In the genomic region with DNA sequence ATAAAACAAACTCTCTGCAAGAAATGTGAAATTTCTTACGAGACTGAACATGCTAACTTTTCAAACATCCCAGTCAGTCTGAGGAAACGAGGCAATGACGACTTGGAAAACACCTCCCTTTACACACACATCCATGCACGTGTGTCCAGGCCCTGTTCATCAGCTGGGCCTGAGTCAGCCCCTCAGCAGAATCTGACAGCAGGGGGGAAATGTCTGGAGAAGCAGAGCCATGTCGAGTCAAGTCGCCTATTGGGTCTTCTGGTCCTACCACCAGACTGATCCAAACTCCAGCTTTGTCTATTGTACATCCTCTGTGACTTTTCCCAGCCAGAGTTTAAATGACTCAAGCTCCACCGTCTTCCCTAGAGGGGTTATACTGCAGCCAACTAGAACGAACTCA, we compare ENCODE assay signal across 18 cellular contexts.
A peak's percentile ranks its signal among the peaks of the same experiment; 100 is the strongest.
DNase-seq lines count a peak whose midpoint lies in the region; ATAC-seq and TF ChIP-seq lines count a peak whose summit lies in the region.
"Had no signal": no experiment of that assay in that cellular context is flagged by ENCODE, and none has a peak within 500 bp of the region (broad histone marks: within the 10 kb centered on the region; RNA-seq: fewer than 3 reads in every experiment).

No MANE protein-coding gene starts in this region.

- ATAC-seq in left ventricle myocardium superior (peak; percentile 31), aorta (ENCODE audit: low FRiP score) (peak; percentile 45)
- no peak for ATAC-seq in activated T-helper 17 cell treated with anti-CD3 and anti-CD28 coated beads, Interleukin-2, amount 50 U/mL, for 72 hours (replicated peaks)
- ATAC-seq: body of pancreas, Panc1 had no signal

- intact Hi-C loops in left ventricle myocardium superior (cut with micrococcal nuclease): loop anchor here (10.0 kb wide), 1 partner anchor 167 kb away; no protein-coding TSS in a partner anchor
- intact Hi-C loops in aorta (cut with DNase I): no loop called here

- H3K27ac Mint-ChIP-seq in activated T-helper 17 cell treated with anti-CD3 and anti-CD28 coated beads, Interleukin-2, amount 50 U/mL, for 72 hours: peak overlapping the region; percentile 98
- H3K27ac Mint-ChIP-seq: CD4-positive, CD25-positive, alpha-beta regulatory T cell had no signal

- H3K4me3 ChIP-seq in right atrium auricular region: no peak overlapping the region
- no peak overlapping the region for H3K4me3 ChIP-seq in fibroblast of mammary gland (ENCODE audit: control insufficient read depth, low read depth, low read length)
- no peak overlapping the region for H3K4me3 ChIP-seq in aorta (ENCODE audit: low read length in 2 of 2)
- H3K4me3 ChIP-seq: body of pancreas, coronary artery, prostate gland had no signal

- H3K4me3 Mint-ChIP-seq in activated T-helper 17 cell treated with anti-CD3 and anti-CD28 coated beads, Interleukin-2, amount 50 U/mL, for 72 hours: peak overlapping the region; percentile 76
- H3K4me3 Mint-ChIP-seq: CD4-positive, CD25-positive, alpha-beta regulatory T cell; neural crest cell had no signal

- DNase-seq in left ventricle myocardium superior (no peak), right atrium auricular region (ENCODE audit: low spot score) (no peak), fibroblast of mammary gland (ENCODE audit: low read depth) (peak; percentile 54), aorta (no peak), anterior cingulate cortex (lab: John Stamatoyannopoulos, UW) (no peak), SW480 (ENCODE audit: low spot score) (no peak)
- DNase-seq: activated naive CD4-positive, alpha-beta T cell treated with anti-CD3 and anti-CD28 coated beads, Interleukin-2, amount 50 U/mL, for 16 hours; body of pancreas; NCI-H1092 treated with DMSO at 0.1 percent for 48 hours; NCI-H2029 treated with DMSO at 0.1 percent for 48 hours; NCI-H446; T-helper 9 cell had no signal

- no peaks in the 10 kb centered on the region for H3K9me3 ChIP-seq in right atrium auricular region
- no peaks in the 10 kb centered on the region for H3K9me3 ChIP-seq in aorta (ENCODE audit: control insufficient read depth, low read length)
- H3K9me3 ChIP-seq: body of pancreas, prostate gland had no signal

- peaks cover 8% of the 10 kb centered on the region for H3K36me3 Mint-ChIP-seq in activated T-helper 17 cell treated with anti-CD3 and anti-CD28 coated beads, Interleukin-2, amount 50 U/mL, for 72 hours (ENCODE audit: low read depth)
- H3K36me3 Mint-ChIP-seq: CD4-positive, CD25-positive, alpha-beta regulatory T cell had no signal

- H3K4me1 ChIP-seq in right atrium auricular region: no peaks in the 10 kb centered on the region
- H3K4me1 ChIP-seq in aorta (ENCODE audit: control insufficient read depth in 1 of 2, insufficient read depth in 2 of 2, low read length in 2 of 2): peaks cover 0 to 3% of the 10 kb centered on the region in 2 donors
- H3K4me1 ChIP-seq: body of pancreas, prostate gland had no signal

- H3K27ac ChIP-seq in right atrium auricular region (no peak overlapping the region), aorta (ENCODE audit: low read depth in 1 of 2, low read length in 2 of 2) (no peak overlapping the region)
- H3K27ac ChIP-seq: body of pancreas, coronary artery, prostate gland had no signal

- H3K9me3 Mint-ChIP-seq in activated T-helper 17 cell treated with anti-CD3 and anti-CD28 coated beads, Interleukin-2, amount 50 U/mL, for 72 hours: no peaks in the 10 kb centered on the region

- H3K36me3 ChIP-seq in right atrium auricular region (no peaks in the 10 kb centered on the region), aorta (ENCODE audit: control insufficient read depth in 1 of 2, insufficient read depth in 2 of 2, low read length in 1 of 2) (no peaks in the 10 kb centered on the region)
- H3K36me3 ChIP-seq: prostate gland had no signal

- WGBS in aorta, 2 donors: 79 to 86% methylated on average over 8 of the region's 8 CpGs

- H3K27me3 ChIP-seq in right atrium auricular region (no peaks in the 10 kb centered on the region), aorta (ENCODE audit: control insufficient read depth in 1 of 2, insufficient read depth in 2 of 2, low read length in 1 of 2) (no peaks in the 10 kb centered on the region)
- H3K27me3 ChIP-seq: body of pancreas had no signal

- TF ChIP-seq CTCF in right atrium auricular region (IDR thresholded peaks at IDR 0.05) (no peak), fibroblast of mammary gland (conservative IDR thresholded peaks at IDR 0.05; ENCODE audit: control insufficient read depth, insufficient read depth, low read depth, low read length) (no peak)

- H3K27me3 Mint-ChIP-seq in activated T-helper 17 cell treated with anti-CD3 and anti-CD28 coated beads, Interleukin-2, amount 50 U/mL, for 72 hours: no peaks in the 10 kb centered on the region

- peaks cover 31% of the 10 kb centered on the region for H3K4me1 Mint-ChIP-seq in activated T-helper 17 cell treated with anti-CD3 and anti-CD28 coated beads, Interleukin-2, amount 50 U/mL, for 72 hours
- H3K4me1 Mint-ChIP-seq: CD4-positive, CD25-positive, alpha-beta regulatory T cell; neural crest cell had no signal
